1 cellular context compared by ENCODE assay signal in genomic region chr11:117985953-117986887, GRCh38.
A peak's percentile ranks its signal among the peaks of the same experiment; 100 is the strongest.
TF ChIP-seq lines count a peak whose summit lies in the region.

IL10RA (plus strand) TSS chr11:117986394; CDS start chr11:117986468, 74 bp downstream.

TF ChIP-seq in K562, 482 proteins besides CTCF, POLR2A, EP300 and RAD21 (continued from another document and continues in another):
- TF ChIP-seq ZNF318 (IDR thresholded peaks at IDR 0.05; ENCODE audit: borderline replicate concordance in 1 of 2, low read depth in 1 of 2) = no peak
- no peak for TF ChIP-seq TEAD4 (IDR thresholded peaks at IDR 0.05; ENCODE audit: low read length)
- peak; percentile 98 for TF ChIP-seq TEAD4 (CRISPR knock-in tag; IDR thresholded peaks at IDR 0.05; ENCODE audit: borderline replicate concordance)
- TF ChIP-seq TSC22D4 (tag; IDR thresholded peaks at IDR 0.05) = no peak
- TF ChIP-seq ZNF707 (CRISPR knock-in tag; conservative IDR thresholded peaks at IDR 0.05) = no peak
- peak; percentile 74 for TF ChIP-seq VEZF1 (CRISPR knock-in tag; IDR thresholded peaks at IDR 0.05)
- no peak for TF ChIP-seq ZNF311 (CRISPR knock-in tag; IDR thresholded peaks at IDR 0.05)
- TF ChIP-seq BCLAF1 (IDR thresholded peaks at IDR 0.05; ENCODE audit: borderline replicate concordance in 1 of 2, control insufficient read depth in 1 of 2, low read depth in 2 of 2, low read length in 1 of 2) = no peak
- TF ChIP-seq CBX3 (IDR thresholded peaks at IDR 0.05; ENCODE audit: borderline replicate concordance in 1 of 2, low read length in 2 of 2) = no peak
- peak; percentile 83 for TF ChIP-seq CREB1 (IDR thresholded peaks at IDR 0.05)
- TF ChIP-seq CREB1 (CRISPR knock-in tag; IDR thresholded peaks at IDR 0.05) = peak; percentile 85
- no peak for TF ChIP-seq KAT8 (IDR thresholded peaks at IDR 0.05; ENCODE audit: low read depth)
- TF ChIP-seq ELF2 (CRISPR knock-in tag; IDR thresholded peaks at IDR 0.05) = no peak
- peak; percentile 67; the same call in 1 of the 2 replicates for TF ChIP-seq ZNF263 (CRISPR knock-in tag; IDR thresholded peaks at IDR 0.05; ENCODE audit: borderline replicate concordance)
- no peak for TF ChIP-seq ZNF274 (IDR thresholded peaks at IDR 0.05; ENCODE audit: borderline replicate concordance, low read depth, low read length)
- TF ChIP-seq, protein P1, sequence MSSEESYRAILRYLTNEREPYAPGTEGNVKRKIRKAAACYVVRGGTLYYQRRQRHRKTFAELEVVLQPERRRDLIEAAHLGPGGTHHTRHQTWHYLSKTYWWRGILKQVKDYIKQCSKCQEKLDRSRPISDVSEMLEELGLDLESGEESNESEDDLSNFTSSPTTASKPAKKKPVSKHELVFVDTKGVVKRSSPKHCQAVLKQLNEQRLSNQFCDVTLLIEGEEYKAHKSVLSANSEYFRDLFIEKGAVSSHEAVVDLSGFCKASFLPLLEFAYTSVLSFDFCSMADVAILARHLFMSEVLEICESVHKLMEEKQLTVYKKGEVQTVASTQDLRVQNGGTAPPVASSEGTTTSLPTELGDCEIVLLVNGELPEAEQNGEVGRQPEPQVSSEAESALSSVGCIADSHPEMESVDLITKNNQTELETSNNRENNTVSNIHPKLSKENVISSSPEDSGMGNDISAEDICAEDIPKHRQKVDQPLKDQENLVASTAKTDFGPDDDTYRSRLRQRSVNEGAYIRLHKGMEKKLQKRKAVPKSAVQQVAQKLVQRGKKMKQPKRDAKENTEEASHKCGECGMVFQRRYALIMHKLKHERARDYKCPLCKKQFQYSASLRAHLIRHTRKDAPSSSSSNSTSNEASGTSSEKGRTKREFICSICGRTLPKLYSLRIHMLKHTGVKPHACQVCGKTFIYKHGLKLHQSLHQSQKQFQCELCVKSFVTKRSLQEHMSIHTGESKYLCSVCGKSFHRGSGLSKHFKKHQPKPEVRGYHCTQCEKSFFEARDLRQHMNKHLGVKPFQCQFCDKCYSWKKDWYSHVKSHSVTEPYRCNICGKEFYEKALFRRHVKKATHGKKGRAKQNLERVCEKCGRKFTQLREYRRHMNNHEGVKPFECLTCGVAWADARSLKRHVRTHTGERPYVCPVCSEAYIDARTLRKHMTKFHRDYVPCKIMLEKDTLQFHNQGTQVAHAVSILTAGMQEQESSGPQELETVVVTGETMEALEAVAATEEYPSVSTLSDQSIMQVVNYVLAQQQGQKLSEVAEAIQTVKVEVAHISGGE (CRISPR knock-in tag; IDR thresholded peaks at IDR 0.05) = peak in 1 of 3 experiments; percentile 58; a peak in 2 of 6 replicates
- TF ChIP-seq ZNF445 (CRISPR knock-in tag; IDR thresholded peaks at IDR 0.05; ENCODE audit: low read depth) = no peak
- TF ChIP-seq, protein P2, sequence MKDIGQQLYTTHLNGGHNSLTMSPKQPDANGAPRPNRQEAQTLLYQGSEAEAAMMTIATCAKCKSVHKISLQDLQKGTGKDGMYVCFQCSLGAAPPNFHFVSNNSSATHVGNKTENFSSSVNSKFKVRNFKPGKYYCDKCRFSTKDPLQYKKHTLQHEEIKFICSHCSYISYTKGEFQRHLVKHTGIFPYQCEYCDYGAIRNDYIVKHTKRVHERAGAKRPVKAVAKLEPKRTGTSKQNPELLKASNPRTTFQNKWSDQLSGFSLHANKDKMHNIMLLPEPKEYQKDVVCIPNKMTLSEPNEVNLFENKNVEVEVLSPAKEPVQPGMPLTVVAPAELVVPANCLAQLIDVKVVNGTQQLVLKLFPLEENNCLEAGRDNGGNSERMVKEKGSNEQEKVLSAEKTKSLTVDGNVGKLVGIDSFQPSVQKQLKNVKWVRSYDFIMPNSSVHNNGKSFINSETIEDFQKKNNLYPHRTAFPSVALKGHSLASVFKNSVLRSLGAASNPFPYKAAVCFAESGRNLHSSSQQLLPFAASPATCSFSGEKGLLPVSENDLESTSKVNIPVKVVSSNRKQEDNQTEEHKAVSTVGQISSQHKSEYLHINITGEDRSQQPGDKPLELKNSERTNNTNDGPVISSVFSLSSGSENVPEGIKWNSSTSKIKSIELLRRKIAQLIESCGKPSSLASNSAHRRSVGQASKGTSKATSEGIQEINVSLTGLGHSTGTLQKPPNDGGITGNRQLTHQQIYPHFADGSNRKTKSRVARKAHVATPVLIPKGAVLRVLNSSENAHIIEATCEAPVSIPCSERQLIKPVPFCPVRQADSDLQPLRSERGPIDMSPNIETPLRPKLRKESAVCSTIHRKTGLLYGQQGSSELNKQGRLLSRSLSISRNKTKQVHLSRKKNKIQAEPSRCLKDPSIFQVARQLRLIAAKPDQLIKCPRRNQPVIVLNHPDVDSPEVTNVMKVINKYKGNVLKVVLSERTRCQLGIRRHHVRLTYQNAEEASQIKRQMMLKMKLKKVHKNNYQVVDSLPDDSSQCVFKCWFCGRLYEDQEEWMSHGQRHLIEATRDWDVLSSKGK (CRISPR knock-in tag; IDR thresholded peaks at IDR 0.05) = no peak
- peak; percentile 74 to 77 for TF ChIP-seq MAZ (CRISPR knock-in tag; conservative IDR thresholded peaks at IDR 0.05 in 1 of 2, IDR thresholded peaks at IDR 0.05 in 1 of 2)
- no peak for TF ChIP-seq ZNF436 (CRISPR knock-in tag; IDR thresholded peaks at IDR 0.05)
- peak; percentile 88 for TF ChIP-seq CXXC5 (CRISPR knock-in tag; IDR thresholded peaks at IDR 0.05)
- TF ChIP-seq LEF1 (IDR thresholded peaks at IDR 0.05) = no peak; the same call in 1 of the 2 replicates
- TF ChIP-seq SIN3B (IDR thresholded peaks at IDR 0.05; ENCODE audit: low read depth) = peak; percentile 9; the same call in 1 of the 2 replicates
- no peak for TF ChIP-seq TEAD2 (tag; IDR thresholded peaks at IDR 0.05)
- TF ChIP-seq CGGBP1 (CRISPR knock-in tag; IDR thresholded peaks at IDR 0.05) = no peak
- TF ChIP-seq DACH1 (IDR thresholded peaks at IDR 0.05; ENCODE audit: partially characterized antibody) = no peak
- TF ChIP-seq DPF2 (IDR thresholded peaks at IDR 0.05) = no peak; the same call in 1 of the 2 replicates
- no peak for TF ChIP-seq HDAC8 (tag; IDR thresholded peaks at IDR 0.05)
- no peak for TF ChIP-seq SMAD1 (IDR thresholded peaks at IDR 0.05; ENCODE audit: low read depth, low read length, partially characterized antibody)
- peak; percentile 76 for TF ChIP-seq PCBP1 (IDR thresholded peaks at IDR 0.05; ENCODE audit: low read depth, low read length, poor library complexity, severe bottlenecking)
- TF ChIP-seq, protein P3, sequence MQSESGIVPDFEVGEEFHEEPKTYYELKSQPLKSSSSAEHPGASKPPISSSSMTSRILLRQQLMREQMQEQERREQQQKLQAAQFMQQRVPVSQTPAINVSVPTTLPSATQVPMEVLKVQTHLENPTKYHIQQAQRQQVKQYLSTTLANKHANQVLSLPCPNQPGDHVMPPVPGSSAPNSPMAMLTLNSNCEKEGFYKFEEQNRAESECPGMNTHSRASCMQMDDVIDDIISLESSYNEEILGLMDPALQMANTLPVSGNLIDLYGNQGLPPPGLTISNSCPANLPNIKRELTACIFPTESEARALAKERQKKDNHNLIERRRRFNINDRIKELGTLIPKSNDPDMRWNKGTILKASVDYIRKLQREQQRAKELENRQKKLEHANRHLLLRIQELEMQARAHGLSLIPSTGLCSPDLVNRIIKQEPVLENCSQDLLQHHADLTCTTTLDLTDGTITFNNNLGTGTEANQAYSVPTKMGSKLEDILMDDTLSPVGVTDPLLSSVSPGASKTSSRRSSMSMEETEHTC (IDR thresholded peaks at IDR 0.05) = no peak
- no peak for TF ChIP-seq ZNF695 (CRISPR knock-in tag; IDR thresholded peaks at IDR 0.05)
- TF ChIP-seq ZNF175 (CRISPR knock-in tag; IDR thresholded peaks at IDR 0.05; ENCODE audit: low read depth) = no peak
- no peak for TF ChIP-seq CBX8 (IDR thresholded peaks at IDR 0.05; ENCODE audit: borderline replicate concordance, extremely low read depth, low read depth, low read length, poor library complexity, severe bottlenecking)
- TF ChIP-seq TAL1 (IDR thresholded peaks at IDR 0.05) = no peak
- peak in 1 of 2 experiments; percentile 89; a peak in 2 of 4 replicates for TF ChIP-seq HDAC1 (IDR thresholded peaks at IDR 0.05)
- no peak for TF ChIP-seq EZH2 (IDR thresholded peaks at IDR 0.05; ENCODE audit: borderline replicate concordance, low read depth, low read length)
- no peak for TF ChIP-seq TCF7 (IDR thresholded peaks at IDR 0.05; ENCODE audit: borderline replicate concordance)
- TF ChIP-seq MCM5 (IDR thresholded peaks at IDR 0.05; ENCODE audit: low read depth) = no peak
- no peak; the same call in 1 of the 2 replicates for TF ChIP-seq ZNF668 (CRISPR knock-in tag; IDR thresholded peaks at IDR 0.05)
- no peak for TF ChIP-seq ZNF165 (CRISPR knock-in tag; IDR thresholded peaks at IDR 0.05; ENCODE audit: borderline replicate concordance)
- TF ChIP-seq CREM (IDR thresholded peaks at IDR 0.05; ENCODE audit: low read depth) = peak; percentile 93
- TF ChIP-seq ZNF146 (CRISPR knock-in tag; IDR thresholded peaks at IDR 0.05; ENCODE audit: unreplicated experiment) = no peak
- TF ChIP-seq ZNF644 (tag; IDR thresholded peaks at IDR 0.05; ENCODE audit: low read depth) = no peak
